8 cellular contexts compared by ENCODE assay signal in genomic region chr2:124571836-124572235, GRCh38.
"Had no signal": no experiment of that assay in that cellular context is flagged by ENCODE, and none has a peak within 500 bp of the region (broad histone marks: within the 10 kb centered on the region; RNA-seq: fewer than 3 reads in every experiment).

No MANE protein-coding gene starts in this region.

- FAIRE-seq: G401.6, GM12878, GM12891, GM12892, GM18507, GM19239 had no signal

- ATAC-seq: GM12878 had no signal

- H3K4me3 ChIP-seq: GM12878 had no signal

- DNase-seq: GDM1, GF-D8 had no signal
